Comparison of ENCODE assay signal across 8 cellular contexts in genomic region chr16:9258423-9259051, GRCh38.
DNase-seq lines count a peak whose midpoint lies in the region; ATAC-seq and TF ChIP-seq lines count a peak whose summit lies in the region.

No MANE protein-coding gene starts in this region.

- H3K27me3 ChIP-seq in uterus = no peaks in the 10 kb centered on the region

- no peak for ATAC-seq in stimulated activated naive CD8-positive, alpha-beta T cell treated with anti-CD3 and anti-CD28 coated beads, Interleukin-15, Interleukin-2, amounts not matched to agents 100 U/mL and 50 U/mL, for 24 hours
- ATAC-seq in GM21528 (IDR thresholded peaks at IDR 0.05; ENCODE audit: low FRiP score, unreplicated experiment) = no peak

- TF ChIP-seq POLR2A in uterus (IDR thresholded peaks at IDR 0.05) = no peak

- H3K4me3 ChIP-seq in AG10803 (ENCODE audit: low read length) (no peak overlapping the region), uterus (no peak overlapping the region)

- no peaks in the 10 kb centered on the region for H3K9me3 ChIP-seq in uterus

- H3K36me3 ChIP-seq in uterus = no peaks in the 10 kb centered on the region

- DNase-seq in AG10803 (ENCODE audit: low read depth) (no peak), MV-4-11 (lab: John Stamatoyannopoulos, UW) (peak; percentile 27), iPS DF 19.7 (ENCODE audit: low read depth, low spot score) (peak; percentile 48), uterus (no peak)
- peak; percentile 21 for DNase-seq in stimulated activated naive CD8-positive, alpha-beta T cell treated with anti-CD3 and anti-CD28 coated beads, Interleukin-15, Interleukin-2, amounts not matched to agents 100 U/mL and 50 U/mL, for 24 hours

- no peaks in the 10 kb centered on the region for H3K4me1 ChIP-seq in uterus

- peak; percentile 53 for TF ChIP-seq CTCF in AG10803 (conservative IDR thresholded peaks at IDR 0.05; ENCODE audit: low read length)
- TF ChIP-seq CTCF in GM12874 (IDR thresholded peaks at IDR 0.05; ENCODE audit: insufficient read depth, low read depth, low read length) = peak; percentile 81
- TF ChIP-seq CTCF in uterus (IDR thresholded peaks at IDR 0.05) = peak in 2 of 4 experiments; percentile 19 to 20

- intact Hi-C loops in uterus (cut with DNase I; ENCODE audit: low total_unique reads) = no loop called here

- H3K27ac ChIP-seq in angular gyrus (ENCODE audit: low read depth, low read length) (peak overlapping the region; percentile 75), uterus (no peak overlapping the region)

Comparison
In these comparisons a context has a peak if more than half of its experiments do, and no peak if none do; other contexts are left out.
1. DNase-seq: peak in MV-4-11 (single experiment), iPS DF 19.7 (single experiment) and stimulated activated naive CD8-positive, alpha-beta T cell treated with anti-CD3 and anti-CD28 coated beads, Interleukin-15, Interleukin-2, amounts not matched to agents 100 U/mL and 50 U/mL, for 24 hours (single experiment); none in AG10803 (single experiment) and uterus (0 of 2).